ENCODE assay signal across 18 cellular contexts in the genomic region with DNA sequence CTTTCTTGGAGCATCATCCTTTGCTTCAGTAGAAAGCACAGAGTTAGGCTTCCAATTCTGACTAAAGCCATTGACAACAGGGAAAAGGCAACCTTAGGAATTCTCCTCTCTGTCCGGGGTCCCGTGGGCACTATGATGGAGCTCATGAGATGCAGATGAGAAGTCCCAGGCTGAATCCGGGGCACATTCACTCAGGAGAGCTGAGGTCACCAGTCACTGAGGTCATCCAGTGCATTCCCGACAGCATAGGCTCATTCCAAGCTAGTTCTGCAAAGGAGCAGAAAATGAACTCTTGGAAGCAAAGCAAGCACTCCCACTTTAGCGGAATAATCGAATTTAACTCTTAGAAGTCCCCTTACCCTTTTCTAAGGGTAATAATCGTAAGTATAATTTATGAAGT. TPM values are rescaled to one million over a fixed set of nuclear protein-coding genes. Genes with fewer than 3 reads are reported as not detected.
DNase-seq lines count a peak whose midpoint lies in the region; ATAC-seq, FAIRE-seq and TF ChIP-seq lines count a peak whose summit lies in the region.
"Had no signal": no experiment of that assay in that cellular context is flagged by ENCODE, and none has a peak within 500 bp of the region (broad histone marks: within the 10 kb centered on the region; RNA-seq: fewer than 3 reads in every experiment).

No MANE protein-coding gene starts in this region.

- no peak for FAIRE-seq in astrocyte (lab: Jason Lieb, UNC)
- FAIRE-seq: D721Med had no signal

- H3K9me3 ChIP-seq in astrocyte (ENCODE audit: insufficient read depth, low read depth, low read length) (no peaks in the 10 kb centered on the region), BE2C (no peaks in the 10 kb centered on the region)
- H3K9me3 ChIP-seq: Caco-2 had no signal

- H3K36me3 Mint-ChIP-seq in astrocyte (ENCODE audit: low read depth, unreplicated experiment): no peaks in the 10 kb centered on the region

- no peaks in the 10 kb centered on the region for H3K9me3 Mint-ChIP-seq in astrocyte (ENCODE audit: unreplicated experiment)
- H3K9me3 Mint-ChIP-seq: CD4-positive, alpha-beta T cell had no signal

- H3K27ac Mint-ChIP-seq in astrocyte (ENCODE audit: unreplicated experiment): peak overlapping the region; percentile 65
- H3K27ac Mint-ChIP-seq: CD4-positive, alpha-beta T cell had no signal

- H3K27me3 ChIP-seq in astrocyte (ENCODE audit: insufficient read depth, low read length) (peaks cover 24% of the 10 kb centered on the region), BE2C (peaks cover 76% of the 10 kb centered on the region)

- H3K4me3 ChIP-seq in astrocyte (ENCODE audit: insufficient read depth, low read depth, low read length): no peak overlapping the region
- no peak overlapping the region for H3K4me3 ChIP-seq in BE2C (ENCODE audit: low read depth, low read length)

- H3K36me3 ChIP-seq in astrocyte (ENCODE audit: insufficient read depth, low read length): no peaks in the 10 kb centered on the region
- H3K36me3 ChIP-seq in BE2C: no peaks in the 10 kb centered on the region

- H2AFZ ChIP-seq in astrocyte (ENCODE audit: low read depth, low read length): no peak overlapping the region

- peaks cover 3% of the 10 kb centered on the region for H3K4me1 Mint-ChIP-seq in astrocyte (ENCODE audit: low read depth, unreplicated experiment)

- H3K27me3 Mint-ChIP-seq in astrocyte (ENCODE audit: low read depth, unreplicated experiment): peaks cover 6% of the 10 kb centered on the region

- no peak overlapping the region for H3K4me3 Mint-ChIP-seq in astrocyte (ENCODE audit: unreplicated experiment)
- H3K4me3 Mint-ChIP-seq: CD4-positive, alpha-beta T cell had no signal

- H3K79me2 ChIP-seq in astrocyte (ENCODE audit: insufficient read depth, low read length): no peaks in the 10 kb centered on the region

- TF ChIP-seq CTCF in astrocyte (IDR thresholded peaks at IDR 0.05; ENCODE audit: insufficient read depth, low read depth, low read length): no peak
- TF ChIP-seq CTCF in BE2C (IDR thresholded peaks at IDR 0.05; ENCODE audit: low read depth, low read length): no peak

- no peaks in the 10 kb centered on the region for H4K20me1 ChIP-seq in astrocyte (ENCODE audit: insufficient read depth, low read length)

- H3K4me1 ChIP-seq in astrocyte (ENCODE audit: insufficient read depth, low read length) (no peaks in the 10 kb centered on the region), BE2C (no peaks in the 10 kb centered on the region)
- H3K4me1 ChIP-seq: Caco-2 had no signal

- H3K27ac ChIP-seq in astrocyte (ENCODE audit: low read depth, low read length): no peak overlapping the region
- H3K27ac ChIP-seq: C4-2B had no signal

- DNase-seq in ELR (ENCODE audit: low read depth): peak; percentile 15
- DNase-seq in astrocyte (ENCODE audit: low read depth): no peak
- peak; percentile 13 for DNase-seq in kidney tubule cell (ENCODE audit: low spot score)
- DNase-seq in BE2C: no peak
- DNase-seq in kidney glomerular epithelial cell (lab: John Stamatoyannopoulos, UW): no peak
- DNase-seq in activated gamma-delta T cell treated with Interleukin-2 at 50 U/mL for 16 hours: no peak
- DNase-seq: Caco-2; CD4-positive, alpha-beta T cell; GF-D8; GOT3; H7 had no signal

- ATAC-seq in HG03457 (IDR thresholded peaks at IDR 0.05; ENCODE audit: unreplicated experiment): no peak
- ATAC-seq: HCT116 had no signal

- H3K9ac ChIP-seq in astrocyte (ENCODE audit: low read length): no peak overlapping the region

- no peak overlapping the region for H3K4me2 ChIP-seq in astrocyte (ENCODE audit: low read length)

RNA-seq across cellular contexts. Expression of gene CR1, which starts 6.8 kb away (rescaled TPM):
- 0.09 and 0.14 TPM in 2 replicates for total RNA-seq in astrocyte
- polyA plus RNA-seq in BE2C (2012; ENCODE audit: insufficient read depth, insufficient read length, low read depth): not detected
- total RNA-seq: A172, Caco-2, HT-29 had no signal
- polyA plus RNA-seq: BJ had no signal

RNA-seq across cellular contexts. Expression of gene CR2, which starts 48.6 kb away (rescaled TPM):
- 0.07 and 0.09 TPM in 2 replicates for total RNA-seq in astrocyte
- not detected for polyA plus RNA-seq in BE2C (2012; ENCODE audit: insufficient read depth, insufficient read length, low read depth)
- total RNA-seq: A172, HT-29 had no signal
- polyA plus RNA-seq: BJ had no signal

Comparison
In these comparisons a context has a peak if more than half of its experiments do, and no peak if none do; other contexts are left out.
1. DNase-seq: peak in ELR (single experiment) and kidney tubule cell (single experiment); none in astrocyte (single experiment), BE2C (single experiment), kidney glomerular epithelial cell (single experiment) and activated gamma-delta T cell treated with Interleukin-2 at 50 U/mL for 16 hours (single experiment).